In genomic region chr1:227654858-227655752, GRCh38 we compare ENCODE assay signal across 17 cellular contexts.
DNase-seq lines count a peak whose midpoint lies in the region; FAIRE-seq and TF ChIP-seq lines count a peak whose summit lies in the region.
"Had no signal": no experiment of that assay in that cellular context is flagged by ENCODE, and none has a peak within 500 bp of the region (broad histone marks: within the 10 kb centered on the region; RNA-seq: fewer than 3 reads in every experiment).

No MANE protein-coding gene starts in this region.

- H3K4me3 ChIP-seq in BLaER1 (peak overlapping the region; percentile 39), HEK293 (ENCODE audit: low read depth, low read length) (no peak overlapping the region), iPS-20b (ENCODE audit: low read length) (peak overlapping the region; percentile 36; the same call in 1 of the 2 replicates)

- no peaks in the 10 kb centered on the region for H3K4me1 ChIP-seq in BLaER1
- H3K4me1 ChIP-seq in HEK293 (ENCODE audit: control insufficient read depth, insufficient read depth, low read length), result no peaks in the 10 kb centered on the region
- no peaks in the 10 kb centered on the region for H3K4me1 ChIP-seq in iPS-20b (ENCODE audit: insufficient read depth, low read length)

- POLR2A ChIA-PET in HEK293 (lab: Yijun Ruan, JAX), result no interaction called here

- no peak for TF ChIP-seq CTCF in HEK293 (tag by site-specific recombination; IDR thresholded peaks at IDR 0.05)

- DNase-seq in activated T-cell treated with anti-CD3 and anti-CD28 coated beads for 4 hours (no peak), SW480 (ENCODE audit: low spot score) (no peak), iPS-NIHi11 (ENCODE audit: low spot score) (no peak)
- DNase-seq in activated CD4-positive, alpha-beta T cell treated with anti-CD3 and anti-CD28 coated beads, Interleukin-2, amount 50 U/mL, for 1 hour, result no peak
- DNase-seq: activated B cell treated with CpG ODN at 0.5 μM for 24 hours; amygdala; foreskin melanocyte; GF-D8; NCI-H446; Right ventricle myocardium superior; stimulated activated CD4-positive, alpha-beta T cell treated with anti-CD3 and anti-CD28 coated beads, Interleukin-2, amount 100 ng/mL, for 48 hours had no signal

- H3K9ac ChIP-seq in BLaER1 (no peak overlapping the region), iPS-20b (ENCODE audit: low read depth, low read length) (no peak overlapping the region)

- H3K4me2 ChIP-seq in BLaER1, result no peak overlapping the region

- no peaks in the 10 kb centered on the region for H3K27me3 ChIP-seq in BLaER1
- no peaks in the 10 kb centered on the region for H3K27me3 ChIP-seq in iPS-20b (ENCODE audit: insufficient read depth, low read length)

- H3K27ac ChIP-seq in BLaER1 (no peak overlapping the region), HEK293 (ENCODE audit: extremely low read depth, low read depth, low read length) (no peak overlapping the region), iPS-20b (ENCODE audit: low read length) (no peak overlapping the region)

- CTCF ChIA-PET in HEK293 (lab: Yijun Ruan, JAX), result no interaction called here

- H4K20me1 ChIP-seq in BLaER1, result no peaks in the 10 kb centered on the region

- peaks cover 96% of the 10 kb centered on the region for H3K9me3 ChIP-seq in BLaER1
- peaks cover 2% of the 10 kb centered on the region; the same call in 1 of the 2 replicates for H3K9me3 ChIP-seq in HEK293 (ENCODE audit: control insufficient read depth, insufficient read depth, low read depth, low read length)
- H3K9me3 ChIP-seq in iPS-20b (ENCODE audit: insufficient read depth, low read depth, low read length), result peaks cover 100% of the 10 kb centered on the region

- H3K36me3 ChIP-seq in BLaER1 (peaks cover 69% of the 10 kb centered on the region), HEK293 (ENCODE audit: control insufficient read depth in 2 of 2, insufficient read depth in 1 of 2, low read length in 2 of 2) (peaks cover 0 to 26% of the 10 kb centered on the region in 2 experiments; a peak in 1 of 3 replicates), iPS-20b (ENCODE audit: insufficient read depth, low read depth, low read length) (peaks cover 71% of the 10 kb centered on the region)

- FAIRE-seq in TTC549 (lab: Jason Lieb, UNC), result peak; percentile 3
- FAIRE-seq: endometrium, GM12892 had no signal

TF ChIP-seq in HEK293, 187 proteins besides CTCF, POLR2A, EP300 and RAD21 (continues in another document):
- no peak for TF ChIP-seq ZNF423 (tag by site-specific recombination; IDR thresholded peaks at IDR 0.05)
- TF ChIP-seq ZSCAN4 (tag by site-specific recombination; IDR thresholded peaks at IDR 0.05), result no peak
- TF ChIP-seq ZNF112 (tag by site-specific recombination; IDR thresholded peaks at IDR 0.05), result no peak
- no peak; the same call in 1 of the 2 replicates for TF ChIP-seq ZNF518A (tag by site-specific recombination; conservative IDR thresholded peaks at IDR 0.05; ENCODE audit: low read depth)
- TF ChIP-seq TSHZ1 (tag by site-specific recombination; IDR thresholded peaks at IDR 0.05; ENCODE audit: borderline replicate concordance), result no peak
- no peak for TF ChIP-seq ZNF776 (tag by site-specific recombination; IDR thresholded peaks at IDR 0.05; ENCODE audit: borderline replicate concordance)
- peak; percentile 100 for TF ChIP-seq SETDB1 (IDR thresholded peaks at IDR 0.05; ENCODE audit: insufficient read length, low read length)
- no peak for TF ChIP-seq ZNF157 (tag by site-specific recombination; IDR thresholded peaks at IDR 0.05)
- no peak for TF ChIP-seq ZNF692 (tag by site-specific recombination; IDR thresholded peaks at IDR 0.05)
- 0 out of 2 replicates have a peak, but pooled peaks have one; percentile 6 for TF ChIP-seq ZNF626 (tag by site-specific recombination; IDR thresholded peaks at IDR 0.05)
- TF ChIP-seq ZSCAN16 (tag by site-specific recombination; IDR thresholded peaks at IDR 0.05), result no peak
- TF ChIP-seq ZNF274 (IDR thresholded peaks at IDR 0.05; ENCODE audit: low read length), result peak; percentile 91
- TF ChIP-seq ZNF274 (tag by site-specific recombination; IDR thresholded peaks at IDR 0.05; ENCODE audit: borderline replicate concordance), result peak; percentile 97
- no peak for TF ChIP-seq ZNF366 (tag by site-specific recombination; conservative IDR thresholded peaks at IDR 0.05)
